In the genomic region with DNA sequence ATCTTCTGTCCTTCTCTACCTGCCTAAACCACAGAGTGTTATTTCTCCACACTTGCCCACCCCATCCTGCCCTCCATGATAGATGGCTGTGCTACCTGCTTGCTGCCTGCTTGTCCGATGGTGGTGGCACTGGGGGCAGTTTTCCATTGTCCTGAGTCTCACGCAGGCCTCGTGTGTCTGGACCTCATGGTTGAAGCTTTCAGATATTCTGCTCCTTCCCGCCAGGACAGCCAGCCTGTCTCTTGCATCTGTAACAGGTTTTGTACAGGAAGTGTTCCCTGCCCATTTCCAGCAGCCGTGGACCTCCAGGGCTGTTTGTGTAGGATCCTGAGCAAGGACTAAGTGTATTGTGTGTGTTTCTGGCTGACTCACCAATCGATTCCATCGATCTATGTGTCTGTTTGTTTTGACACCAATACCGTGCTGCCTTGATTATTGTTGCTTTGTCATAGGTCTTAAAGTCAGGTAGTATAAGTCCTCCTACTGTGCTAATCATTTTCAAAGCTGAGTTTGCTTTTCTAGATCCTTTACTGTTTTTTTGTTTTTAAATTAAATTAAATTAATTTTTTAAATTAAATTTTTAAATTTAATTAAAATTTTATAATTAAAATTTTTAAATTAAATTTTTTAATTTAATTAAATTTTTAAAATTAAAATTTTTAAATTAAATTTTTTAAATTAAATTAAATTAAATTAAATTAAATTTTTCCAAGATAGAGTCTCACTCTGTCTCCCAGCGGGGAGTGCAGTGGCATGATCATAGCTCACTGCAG, we compare ENCODE assay signal across 1 cellular context.
TF ChIP-seq lines count a peak whose summit lies in the region.

No MANE protein-coding gene starts in this region.

TF ChIP-seq in HepG2, 621 proteins besides CTCF, POLR2A, EP300 and RAD21 (continued from another document and continues in another):
- TF ChIP-seq, protein P1, sequence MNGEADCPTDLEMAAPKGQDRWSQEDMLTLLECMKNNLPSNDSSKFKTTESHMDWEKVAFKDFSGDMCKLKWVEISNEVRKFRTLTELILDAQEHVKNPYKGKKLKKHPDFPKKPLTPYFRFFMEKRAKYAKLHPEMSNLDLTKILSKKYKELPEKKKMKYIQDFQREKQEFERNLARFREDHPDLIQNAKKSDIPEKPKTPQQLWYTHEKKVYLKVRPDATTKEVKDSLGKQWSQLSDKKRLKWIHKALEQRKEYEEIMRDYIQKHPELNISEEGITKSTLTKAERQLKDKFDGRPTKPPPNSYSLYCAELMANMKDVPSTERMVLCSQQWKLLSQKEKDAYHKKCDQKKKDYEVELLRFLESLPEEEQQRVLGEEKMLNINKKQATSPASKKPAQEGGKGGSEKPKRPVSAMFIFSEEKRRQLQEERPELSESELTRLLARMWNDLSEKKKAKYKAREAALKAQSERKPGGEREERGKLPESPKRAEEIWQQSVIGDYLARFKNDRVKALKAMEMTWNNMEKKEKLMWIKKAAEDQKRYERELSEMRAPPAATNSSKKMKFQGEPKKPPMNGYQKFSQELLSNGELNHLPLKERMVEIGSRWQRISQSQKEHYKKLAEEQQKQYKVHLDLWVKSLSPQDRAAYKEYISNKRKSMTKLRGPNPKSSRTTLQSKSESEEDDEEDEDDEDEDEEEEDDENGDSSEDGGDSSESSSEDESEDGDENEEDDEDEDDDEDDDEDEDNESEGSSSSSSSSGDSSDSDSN (CRISPR knock-in tag; IDR thresholded peaks at IDR 0.05), result peak; percentile 48
- TF ChIP-seq HNF4G (IDR thresholded peaks at IDR 0.05; ENCODE audit: borderline replicate concordance, low read depth, low read length) (0 out of 2 replicates have a peak, but pooled peaks have one; percentile 12), HNF4G (CRISPR knock-in tag; IDR thresholded peaks at IDR 0.05; ENCODE audit: borderline replicate concordance, low read depth) (no peak; the same call in 1 of the 2 replicates), GTF3A (CRISPR knock-in tag; conservative IDR thresholded peaks at IDR 0.05) (no peak), WIZ (CRISPR knock-in tag; IDR thresholded peaks at IDR 0.05) (no peak), NR2F2 (IDR thresholded peaks at IDR 0.05; ENCODE audit: borderline replicate concordance, low read depth) (peak; percentile 74), NR2F1 (CRISPR knock-in tag; IDR thresholded peaks at IDR 0.05) (peak; percentile 63 to 66; a peak in 3 of 4 replicates), ISL2 (CRISPR knock-in tag; IDR thresholded peaks at IDR 0.05) (peak; percentile 67), SKI (IDR thresholded peaks at IDR 0.05; ENCODE audit: partially characterized antibody) (peak; percentile 26), KLF12 (CRISPR knock-in tag; IDR thresholded peaks at IDR 0.05; ENCODE audit: borderline replicate concordance) (0 out of 2 replicates have a peak, but pooled peaks have one; percentile 35), ZBTB20 (CRISPR knock-in tag; IDR thresholded peaks at IDR 0.05; ENCODE audit: borderline replicate concordance, low read depth) (peak; percentile 88; the same call in 1 of the 2 replicates), KDM3A (CRISPR knock-in tag; IDR thresholded peaks at IDR 0.05; ENCODE audit: low read depth) (peak; percentile 45; the same call in 1 of the 2 replicates), ZFP90 (CRISPR knock-in tag; IDR thresholded peaks at IDR 0.05; ENCODE audit: borderline replicate concordance) (0 out of 2 replicates have a peak, but pooled peaks have one; percentile 17)
- TF ChIP-seq, protein P2, sequence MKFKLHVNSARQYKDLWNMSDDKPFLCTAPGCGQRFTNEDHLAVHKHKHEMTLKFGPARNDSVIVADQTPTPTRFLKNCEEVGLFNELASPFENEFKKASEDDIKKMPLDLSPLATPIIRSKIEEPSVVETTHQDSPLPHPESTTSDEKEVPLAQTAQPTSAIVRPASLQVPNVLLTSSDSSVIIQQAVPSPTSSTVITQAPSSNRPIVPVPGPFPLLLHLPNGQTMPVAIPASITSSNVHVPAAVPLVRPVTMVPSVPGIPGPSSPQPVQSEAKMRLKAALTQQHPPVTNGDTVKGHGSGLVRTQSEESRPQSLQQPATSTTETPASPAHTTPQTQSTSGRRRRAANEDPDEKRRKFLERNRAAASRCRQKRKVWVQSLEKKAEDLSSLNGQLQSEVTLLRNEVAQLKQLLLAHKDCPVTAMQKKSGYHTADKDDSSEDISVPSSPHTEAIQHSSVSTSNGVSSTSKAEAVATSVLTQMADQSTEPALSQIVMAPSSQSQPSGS (CRISPR knock-in tag; IDR thresholded peaks at IDR 0.05), result peak; percentile 60; the same call in 1 of the 2 replicates
- TF ChIP-seq, protein P3, sequence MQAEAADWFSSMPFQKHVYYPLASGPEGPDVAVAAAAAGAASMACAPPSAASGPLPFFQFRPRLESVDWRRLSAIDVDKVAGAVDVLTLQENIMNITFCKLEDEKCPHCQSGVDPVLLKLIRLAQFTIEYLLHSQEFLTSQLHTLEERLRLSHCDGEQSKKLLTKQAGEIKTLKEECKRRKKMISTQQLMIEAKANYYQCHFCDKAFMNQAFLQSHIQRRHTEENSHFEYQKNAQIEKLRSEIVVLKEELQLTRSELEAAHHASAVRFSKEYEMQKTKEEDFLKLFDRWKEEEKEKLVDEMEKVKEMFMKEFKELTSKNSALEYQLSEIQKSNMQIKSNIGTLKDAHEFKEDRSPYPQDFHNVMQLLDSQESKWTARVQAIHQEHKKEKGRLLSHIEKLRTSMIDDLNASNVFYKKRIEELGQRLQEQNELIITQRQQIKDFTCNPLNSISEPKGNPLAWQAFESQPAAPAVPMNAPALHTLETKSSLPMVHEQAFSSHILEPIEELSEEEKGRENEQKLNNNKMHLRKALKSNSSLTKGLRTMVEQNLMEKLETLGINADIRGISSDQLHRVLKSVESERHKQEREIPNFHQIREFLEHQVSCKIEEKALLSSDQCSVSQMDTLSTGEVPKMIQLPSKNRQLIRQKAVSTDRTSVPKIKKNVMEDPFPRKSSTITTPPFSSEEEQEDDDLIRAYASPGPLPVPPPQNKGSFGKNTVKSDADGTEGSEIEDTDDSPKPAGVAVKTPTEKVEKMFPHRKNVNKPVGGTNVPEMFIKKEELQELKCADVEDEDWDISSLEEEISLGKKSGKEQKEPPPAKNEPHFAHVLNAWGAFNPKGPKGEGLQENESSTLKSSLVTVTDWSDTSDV (CRISPR knock-in tag; IDR thresholded peaks at IDR 0.05), result no peak
- TF ChIP-seq, protein P4, sequence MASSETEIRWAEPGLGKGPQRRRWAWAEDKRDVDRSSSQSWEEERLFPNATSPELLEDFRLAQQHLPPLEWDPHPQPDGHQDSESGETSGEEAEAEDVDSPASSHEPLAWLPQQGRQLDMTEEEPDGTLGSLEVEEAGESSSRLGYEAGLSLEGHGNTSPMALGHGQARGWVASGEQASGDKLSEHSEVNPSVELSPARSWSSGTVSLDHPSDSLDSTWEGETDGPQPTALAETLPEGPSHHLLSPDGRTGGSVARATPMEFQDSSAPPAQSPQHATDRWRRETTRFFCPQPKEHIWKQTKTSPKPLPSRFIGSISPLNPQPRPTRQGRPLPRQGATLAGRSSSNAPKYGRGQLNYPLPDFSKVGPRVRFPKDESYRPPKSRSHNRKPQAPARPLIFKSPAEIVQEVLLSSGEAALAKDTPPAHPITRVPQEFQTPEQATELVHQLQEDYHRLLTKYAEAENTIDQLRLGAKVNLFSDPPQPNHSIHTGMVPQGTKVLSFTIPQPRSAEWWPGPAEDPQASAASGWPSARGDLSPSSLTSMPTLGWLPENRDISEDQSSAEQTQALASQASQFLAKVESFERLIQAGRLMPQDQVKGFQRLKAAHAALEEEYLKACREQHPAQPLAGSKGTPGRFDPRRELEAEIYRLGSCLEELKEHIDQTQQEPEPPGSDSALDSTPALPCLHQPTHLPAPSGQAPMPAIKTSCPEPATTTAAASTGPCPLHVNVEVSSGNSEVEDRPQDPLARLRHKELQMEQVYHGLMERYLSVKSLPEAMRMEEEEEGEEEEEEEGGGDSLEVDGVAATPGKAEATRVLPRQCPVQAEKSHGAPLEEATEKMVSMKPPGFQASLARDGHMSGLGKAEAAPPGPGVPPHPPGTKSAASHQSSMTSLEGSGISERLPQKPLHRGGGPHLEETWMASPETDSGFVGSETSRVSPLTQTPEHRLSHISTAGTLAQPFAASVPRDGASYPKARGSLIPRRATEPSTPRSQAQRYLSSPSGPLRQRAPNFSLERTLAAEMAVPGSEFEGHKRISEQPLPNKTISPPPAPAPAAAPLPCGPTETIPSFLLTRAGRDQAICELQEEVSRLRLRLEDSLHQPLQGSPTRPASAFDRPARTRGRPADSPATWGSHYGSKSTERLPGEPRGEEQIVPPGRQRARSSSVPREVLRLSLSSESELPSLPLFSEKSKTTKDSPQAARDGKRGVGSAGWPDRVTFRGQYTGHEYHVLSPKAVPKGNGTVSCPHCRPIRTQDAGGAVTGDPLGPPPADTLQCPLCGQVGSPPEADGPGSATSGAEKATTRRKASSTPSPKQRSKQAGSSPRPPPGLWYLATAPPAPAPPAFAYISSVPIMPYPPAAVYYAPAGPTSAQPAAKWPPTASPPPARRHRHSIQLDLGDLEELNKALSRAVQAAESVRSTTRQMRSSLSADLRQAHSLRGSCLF (CRISPR knock-in tag; IDR thresholded peaks at IDR 0.05; ENCODE audit: borderline replicate concordance), result 0 out of 2 replicates have a peak, but pooled peaks have one; percentile 84
- TF ChIP-seq, protein P5, sequence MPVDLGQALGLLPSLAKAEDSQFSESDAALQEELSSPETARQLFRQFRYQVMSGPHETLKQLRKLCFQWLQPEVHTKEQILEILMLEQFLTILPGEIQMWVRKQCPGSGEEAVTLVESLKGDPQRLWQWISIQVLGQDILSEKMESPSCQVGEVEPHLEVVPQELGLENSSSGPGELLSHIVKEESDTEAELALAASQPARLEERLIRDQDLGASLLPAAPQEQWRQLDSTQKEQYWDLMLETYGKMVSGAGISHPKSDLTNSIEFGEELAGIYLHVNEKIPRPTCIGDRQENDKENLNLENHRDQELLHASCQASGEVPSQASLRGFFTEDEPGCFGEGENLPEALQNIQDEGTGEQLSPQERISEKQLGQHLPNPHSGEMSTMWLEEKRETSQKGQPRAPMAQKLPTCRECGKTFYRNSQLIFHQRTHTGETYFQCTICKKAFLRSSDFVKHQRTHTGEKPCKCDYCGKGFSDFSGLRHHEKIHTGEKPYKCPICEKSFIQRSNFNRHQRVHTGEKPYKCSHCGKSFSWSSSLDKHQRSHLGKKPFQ (CRISPR knock-in tag; IDR thresholded peaks at IDR 0.05; ENCODE audit: insufficient replicate concordance), result no peak
- TF ChIP-seq, protein P6, sequence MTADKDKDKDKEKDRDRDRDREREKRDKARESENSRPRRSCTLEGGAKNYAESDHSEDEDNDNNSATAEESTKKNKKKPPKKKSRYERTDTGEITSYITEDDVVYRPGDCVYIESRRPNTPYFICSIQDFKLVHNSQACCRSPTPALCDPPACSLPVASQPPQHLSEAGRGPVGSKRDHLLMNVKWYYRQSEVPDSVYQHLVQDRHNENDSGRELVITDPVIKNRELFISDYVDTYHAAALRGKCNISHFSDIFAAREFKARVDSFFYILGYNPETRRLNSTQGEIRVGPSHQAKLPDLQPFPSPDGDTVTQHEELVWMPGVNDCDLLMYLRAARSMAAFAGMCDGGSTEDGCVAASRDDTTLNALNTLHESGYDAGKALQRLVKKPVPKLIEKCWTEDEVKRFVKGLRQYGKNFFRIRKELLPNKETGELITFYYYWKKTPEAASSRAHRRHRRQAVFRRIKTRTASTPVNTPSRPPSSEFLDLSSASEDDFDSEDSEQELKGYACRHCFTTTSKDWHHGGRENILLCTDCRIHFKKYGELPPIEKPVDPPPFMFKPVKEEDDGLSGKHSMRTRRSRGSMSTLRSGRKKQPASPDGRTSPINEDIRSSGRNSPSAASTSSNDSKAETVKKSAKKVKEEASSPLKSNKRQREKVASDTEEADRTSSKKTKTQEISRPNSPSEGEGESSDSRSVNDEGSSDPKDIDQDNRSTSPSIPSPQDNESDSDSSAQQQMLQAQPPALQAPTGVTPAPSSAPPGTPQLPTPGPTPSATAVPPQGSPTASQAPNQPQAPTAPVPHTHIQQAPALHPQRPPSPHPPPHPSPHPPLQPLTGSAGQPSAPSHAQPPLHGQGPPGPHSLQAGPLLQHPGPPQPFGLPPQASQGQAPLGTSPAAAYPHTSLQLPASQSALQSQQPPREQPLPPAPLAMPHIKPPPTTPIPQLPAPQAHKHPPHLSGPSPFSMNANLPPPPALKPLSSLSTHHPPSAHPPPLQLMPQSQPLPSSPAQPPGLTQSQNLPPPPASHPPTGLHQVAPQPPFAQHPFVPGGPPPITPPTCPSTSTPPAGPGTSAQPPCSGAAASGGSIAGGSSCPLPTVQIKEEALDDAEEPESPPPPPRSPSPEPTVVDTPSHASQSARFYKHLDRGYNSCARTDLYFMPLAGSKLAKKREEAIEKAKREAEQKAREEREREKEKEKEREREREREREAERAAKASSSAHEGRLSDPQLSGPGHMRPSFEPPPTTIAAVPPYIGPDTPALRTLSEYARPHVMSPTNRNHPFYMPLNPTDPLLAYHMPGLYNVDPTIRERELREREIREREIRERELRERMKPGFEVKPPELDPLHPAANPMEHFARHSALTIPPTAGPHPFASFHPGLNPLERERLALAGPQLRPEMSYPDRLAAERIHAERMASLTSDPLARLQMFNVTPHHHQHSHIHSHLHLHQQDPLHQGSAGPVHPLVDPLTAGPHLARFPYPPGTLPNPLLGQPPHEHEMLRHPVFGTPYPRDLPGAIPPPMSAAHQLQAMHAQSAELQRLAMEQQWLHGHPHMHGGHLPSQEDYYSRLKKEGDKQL (CRISPR knock-in tag; IDR thresholded peaks at IDR 0.05; ENCODE audit: low read depth), result peak; percentile 96
- TF ChIP-seq, protein P7, sequence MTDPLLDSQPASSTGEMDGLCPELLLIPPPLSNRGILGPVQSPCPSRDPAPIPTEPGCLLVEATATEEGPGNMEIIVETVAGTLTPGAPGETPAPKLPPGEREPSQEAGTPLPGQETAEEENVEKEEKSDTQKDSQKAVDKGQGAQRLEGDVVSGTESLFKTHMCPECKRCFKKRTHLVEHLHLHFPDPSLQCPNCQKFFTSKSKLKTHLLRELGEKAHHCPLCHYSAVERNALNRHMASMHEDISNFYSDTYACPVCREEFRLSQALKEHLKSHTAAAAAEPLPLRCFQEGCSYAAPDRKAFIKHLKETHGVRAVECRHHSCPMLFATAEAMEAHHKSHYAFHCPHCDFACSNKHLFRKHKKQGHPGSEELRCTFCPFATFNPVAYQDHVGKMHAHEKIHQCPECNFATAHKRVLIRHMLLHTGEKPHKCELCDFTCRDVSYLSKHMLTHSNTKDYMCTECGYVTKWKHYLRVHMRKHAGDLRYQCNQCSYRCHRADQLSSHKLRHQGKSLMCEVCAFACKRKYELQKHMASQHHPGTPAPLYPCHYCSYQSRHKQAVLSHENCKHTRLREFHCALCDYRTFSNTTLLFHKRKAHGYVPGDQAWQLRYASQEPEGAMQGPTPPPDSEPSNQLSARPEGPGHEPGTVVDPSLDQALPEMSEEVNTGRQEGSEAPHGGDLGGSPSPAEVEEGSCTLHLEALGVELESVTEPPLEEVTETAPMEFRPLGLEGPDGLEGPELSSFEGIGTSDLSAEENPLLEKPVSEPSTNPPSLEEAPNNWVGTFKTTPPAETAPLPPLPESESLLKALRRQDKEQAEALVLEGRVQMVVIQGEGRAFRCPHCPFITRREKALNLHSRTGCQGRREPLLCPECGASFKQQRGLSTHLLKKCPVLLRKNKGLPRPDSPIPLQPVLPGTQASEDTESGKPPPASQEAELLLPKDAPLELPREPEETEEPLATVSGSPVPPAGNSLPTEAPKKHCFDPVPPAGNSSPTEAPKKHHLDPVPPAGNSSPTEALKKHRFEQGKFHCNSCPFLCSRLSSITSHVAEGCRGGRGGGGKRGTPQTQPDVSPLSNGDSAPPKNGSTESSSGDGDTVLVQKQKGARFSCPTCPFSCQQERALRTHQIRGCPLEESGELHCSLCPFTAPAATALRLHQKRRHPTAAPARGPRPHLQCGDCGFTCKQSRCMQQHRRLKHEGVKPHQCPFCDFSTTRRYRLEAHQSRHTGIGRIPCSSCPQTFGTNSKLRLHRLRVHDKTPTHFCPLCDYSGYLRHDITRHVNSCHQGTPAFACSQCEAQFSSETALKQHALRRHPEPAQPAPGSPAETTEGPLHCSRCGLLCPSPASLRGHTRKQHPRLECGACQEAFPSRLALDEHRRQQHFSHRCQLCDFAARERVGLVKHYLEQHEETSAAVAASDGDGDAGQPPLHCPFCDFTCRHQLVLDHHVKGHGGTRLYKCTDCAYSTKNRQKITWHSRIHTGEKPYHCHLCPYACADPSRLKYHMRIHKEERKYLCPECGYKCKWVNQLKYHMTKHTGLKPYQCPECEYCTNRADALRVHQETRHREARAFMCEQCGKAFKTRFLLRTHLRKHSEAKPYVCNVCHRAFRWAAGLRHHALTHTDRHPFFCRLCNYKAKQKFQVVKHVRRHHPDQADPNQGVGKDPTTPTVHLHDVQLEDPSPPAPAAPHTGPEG (CRISPR knock-in tag; IDR thresholded peaks at IDR 0.05), result no peak
